In the genomic region with DNA sequence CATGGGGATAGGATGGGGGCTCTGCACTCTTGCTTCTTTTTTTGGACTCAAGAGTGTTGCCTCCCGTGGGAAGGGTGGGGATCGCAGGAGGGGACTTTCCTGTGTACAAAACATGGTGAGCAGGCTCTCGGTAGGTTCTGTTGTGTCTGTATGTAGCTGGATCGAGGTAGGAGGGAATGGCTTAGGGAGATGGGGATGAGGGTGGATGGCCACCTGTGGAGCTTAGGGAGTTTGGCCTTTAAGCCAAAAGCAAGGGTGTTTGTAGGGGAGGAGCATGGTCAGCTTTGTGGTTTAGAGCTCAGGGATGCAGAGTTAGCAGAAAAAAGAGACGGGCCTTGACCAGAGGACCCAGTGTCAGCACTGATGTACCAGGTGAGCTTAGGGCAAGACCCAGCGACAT, we compare ENCODE assay signal across 21 cellular contexts. TPM values are rescaled to one million over a fixed set of nuclear protein-coding genes. Genes with fewer than 3 reads are reported as not detected.
DNase-seq lines count a peak whose midpoint lies in the region; ATAC-seq and TF ChIP-seq lines count a peak whose summit lies in the region.
"Had no signal": no experiment of that assay in that cellular context is flagged by ENCODE, and none has a peak within 500 bp of the region (broad histone marks: within the 10 kb centered on the region; RNA-seq: fewer than 3 reads in every experiment).

No MANE protein-coding gene starts in this region.

- H3K9me3 Mint-ChIP-seq in activated naive CD4-positive, alpha-beta T cell treated with anti-CD3 and anti-CD28 coated beads, Interleukin-2, amount 50 U/mL, for 24 hours, result no peaks in the 10 kb centered on the region
- H3K9me3 Mint-ChIP-seq in activated naive CD4-positive, alpha-beta T cell treated with anti-CD3 and anti-CD28 coated beads, Interleukin-2, amount 50 U/mL, for 72 hours, result no peaks in the 10 kb centered on the region
- H3K9me3 Mint-ChIP-seq in CD8-positive, alpha-beta memory T cell, result no peaks in the 10 kb centered on the region
- H3K9me3 Mint-ChIP-seq: CD4-positive, alpha-beta memory T cell had no signal

- no peak for DNase-seq in activated naive CD4-positive, alpha-beta T cell (lab: John Stamatoyannopoulos, UW)
- DNase-seq in activated naive CD4-positive, alpha-beta T cell treated with anti-CD3 and anti-CD28 coated beads, Interleukin-2, amount 50 U/mL, for 72 hours (ENCODE audit: low spot score in 2 of 2), result no peak
- DNase-seq in mesenchymal stem cell (no peak), transverse colon (no peak), mesenteric fat pad (ENCODE audit: low spot score) (no peak)
- no peak for DNase-seq in CD8-positive, alpha-beta memory T cell
- DNase-seq: ACHN; amniotic stem cell; CD4-positive, alpha-beta memory T cell; colonic mucosa; EL; hippocampal formation; MM.1S; NCI-H1930; NCI-H510A; T1000; thyroid gland had no signal

- no peak overlapping the region for H2BK120ac ChIP-seq in mesenchymal stem cell (ENCODE audit: low read depth, low read length)

- peaks cover 34% of the 10 kb centered on the region for H3K4me1 Mint-ChIP-seq in activated naive CD4-positive, alpha-beta T cell treated with anti-CD3 and anti-CD28 coated beads, Interleukin-2, amount 50 U/mL, for 24 hours
- peaks cover 22 to 29% (median 26%) of the 10 kb centered on the region in 3 donors for H3K4me1 Mint-ChIP-seq in CD8-positive, alpha-beta memory T cell

- no peak overlapping the region for H2BK12ac ChIP-seq in mesenchymal stem cell (ENCODE audit: low read length in 2 of 2)

- H3K27me3 ChIP-seq in mesenchymal stem cell (ENCODE audit: control insufficient read depth in 1 of 2, insufficient read depth in 1 of 2, low read length in 2 of 2) (no peaks in the 10 kb centered on the region), subcutaneous abdominal adipose tissue (ENCODE audit: control insufficient read depth in 5 of 5, insufficient read depth in 4 of 5, low read length in 5 of 5) (no peaks in the 10 kb centered on the region), transverse colon (no peaks in the 10 kb centered on the region)
- no peaks in the 10 kb centered on the region for H3K27me3 ChIP-seq in CD8-positive, alpha-beta memory T cell (ENCODE audit: insufficient read depth, low read length, poor library complexity, severe bottlenecking)
- H3K27me3 ChIP-seq: colonic mucosa, thyroid gland had no signal

- peaks cover 2% of the 10 kb centered on the region for H3K36me3 Mint-ChIP-seq in activated naive CD4-positive, alpha-beta T cell treated with anti-CD3 and anti-CD28 coated beads, Interleukin-2, amount 50 U/mL, for 24 hours
- no peaks in the 10 kb centered on the region for H3K36me3 Mint-ChIP-seq in activated naive CD4-positive, alpha-beta T cell treated with anti-CD3 and anti-CD28 coated beads, Interleukin-2, amount 50 U/mL, for 72 hours
- peaks cover 0 to 36% (median 0%) of the 10 kb centered on the region in 3 donors for H3K36me3 Mint-ChIP-seq in CD8-positive, alpha-beta memory T cell

- no peak overlapping the region for H2BK5ac ChIP-seq in mesenchymal stem cell (ENCODE audit: low read depth, low read length, poor library complexity, severe bottlenecking)

- no peak overlapping the region for H4K8ac ChIP-seq in mesenchymal stem cell (ENCODE audit: low read length)

- H2AK5ac ChIP-seq in mesenchymal stem cell (ENCODE audit: low read length, severe bottlenecking), result no peak overlapping the region

- H2BK15ac ChIP-seq in mesenchymal stem cell (ENCODE audit: low read depth, poor library complexity, severe bottlenecking), result no peak overlapping the region

- H3K4me3 ChIP-seq in mesenchymal stem cell (ENCODE audit: insufficient read depth in 1 of 2, low read depth in 1 of 2, low read length in 2 of 2), result no peak overlapping the region
- H3K4me3 ChIP-seq in subcutaneous abdominal adipose tissue (ENCODE audit: low read depth in 1 of 5, low read length in 5 of 5), result no peak overlapping the region
- no peak overlapping the region for H3K4me3 ChIP-seq in transverse colon
- no peak overlapping the region for H3K4me3 ChIP-seq in CD8-positive, alpha-beta memory T cell (ENCODE audit: low read length)
- H3K4me3 ChIP-seq: colonic mucosa, thyroid gland had no signal

- peak overlapping the region; percentile 85 for H3K9ac ChIP-seq in mesenchymal stem cell (ENCODE audit: low read length)
- H3K9ac ChIP-seq in subcutaneous abdominal adipose tissue (ENCODE audit: low read length in 5 of 5), result no peak overlapping the region

- CTCF ChIA-PET in CD8-positive, alpha-beta memory T cell (lab: Charles Lee), result interaction anchor here (0.7 to 3.0 kb wide), 8 partner anchors 12 to 368 kb away, joined by 3 to 16 read pairs (median 3); no protein-coding TSS in a partner anchor

- 96% methylated on average over 6 of the region's 6 CpGs for WGBS in mesenchymal stem cell
- 89% methylated on average over 6 of the region's 6 CpGs; no CpG with 5 or more reads in 1 of the 2 donors for WGBS in transverse colon (ENCODE audit: low coverage in 1 of 2), 2 donors

- peaks cover 40% of the 10 kb centered on the region for H3K4me1 ChIP-seq in mesenchymal stem cell (ENCODE audit: control insufficient read depth, insufficient read depth, low read depth, low read length)
- H3K4me1 ChIP-seq in subcutaneous abdominal adipose tissue (ENCODE audit: control insufficient read depth in 5 of 5, insufficient read depth in 5 of 5, low read length in 5 of 5), result peaks cover 25 to 68% (median 59%) of the 10 kb centered on the region in 5 donors
- H3K4me1 ChIP-seq in transverse colon, result peaks cover 8 to 48% (median 26%) of the 10 kb centered on the region in 4 donors
- peaks cover 18% of the 10 kb centered on the region for H3K4me1 ChIP-seq in CD8-positive, alpha-beta memory T cell (ENCODE audit: insufficient read depth, low read length)

- H3K4ac ChIP-seq in mesenchymal stem cell (ENCODE audit: low read depth in 1 of 2, low read length in 2 of 2), result no peak overlapping the region

- intact Hi-C loops in transverse colon (cut with DNase I; ENCODE audit: low total_unique reads), result no loop called here

- H3K27ac Mint-ChIP-seq in activated naive CD4-positive, alpha-beta T cell treated with anti-CD3 and anti-CD28 coated beads, Interleukin-2, amount 50 U/mL, for 24 hours, result peak overlapping the region; percentile 15
- H3K27ac Mint-ChIP-seq in activated naive CD4-positive, alpha-beta T cell treated with anti-CD3 and anti-CD28 coated beads, Interleukin-2, amount 50 U/mL, for 72 hours, result peak overlapping the region; percentile 19 to 42
- H3K27ac Mint-ChIP-seq in CD8-positive, alpha-beta memory T cell, result peak overlapping the region in 3 of 8 donors; percentile 53 to 78 (median 60)

- no peak overlapping the region for H3K18ac ChIP-seq in mesenchymal stem cell (ENCODE audit: low read depth in 1 of 2, low read length in 2 of 2)

- no peak for TF ChIP-seq POLR2A in transverse colon (IDR thresholded peaks at IDR 0.05)

- no peak overlapping the region for H2AFZ ChIP-seq in mesenchymal stem cell (ENCODE audit: low read depth, low read length)

- no peaks in the 10 kb centered on the region for H3K27me3 Mint-ChIP-seq in activated naive CD4-positive, alpha-beta T cell treated with anti-CD3 and anti-CD28 coated beads, Interleukin-2, amount 50 U/mL, for 24 hours
- H3K27me3 Mint-ChIP-seq in CD8-positive, alpha-beta memory T cell, result no peaks in the 10 kb centered on the region
- H3K27me3 Mint-ChIP-seq: CD4-positive, alpha-beta memory T cell had no signal

- no peaks in the 10 kb centered on the region for H3K9me3 ChIP-seq in mesenchymal stem cell (ENCODE audit: control insufficient read depth, low read length)
- H3K9me3 ChIP-seq in subcutaneous abdominal adipose tissue (ENCODE audit: control insufficient read depth in 5 of 5, low read length in 5 of 5), result no peaks in the 10 kb centered on the region
- no peaks in the 10 kb centered on the region for H3K9me3 ChIP-seq in transverse colon
- H3K9me3 ChIP-seq in CD8-positive, alpha-beta memory T cell (ENCODE audit: low read length), result no peaks in the 10 kb centered on the region
- H3K9me3 ChIP-seq: colonic mucosa, thyroid gland had no signal

- H3K23ac ChIP-seq in mesenchymal stem cell (ENCODE audit: low read length in 2 of 2), result no peak overlapping the region

- H3K36me3 ChIP-seq in mesenchymal stem cell (ENCODE audit: control insufficient read depth in 1 of 2, insufficient read depth in 2 of 2, low read depth in 1 of 2, low read length in 2 of 2) (peaks cover 16 to 62% of the 10 kb centered on the region in 2 experiments), subcutaneous abdominal adipose tissue (ENCODE audit: control insufficient read depth in 5 of 5, insufficient read depth in 5 of 5, low read length in 5 of 5) (peaks cover 0 to 24% (median 12%) of the 10 kb centered on the region in 5 donors), transverse colon (peaks cover 0 to 5% (median 0%) of the 10 kb centered on the region in 4 donors)
- no peaks in the 10 kb centered on the region for H3K36me3 ChIP-seq in CD8-positive, alpha-beta memory T cell (ENCODE audit: insufficient read depth, low read length)
- H3K36me3 ChIP-seq: colonic mucosa had no signal

- no peak overlapping the region for H3K4me3 Mint-ChIP-seq in activated naive CD4-positive, alpha-beta T cell treated with anti-CD3 and anti-CD28 coated beads, Interleukin-2, amount 50 U/mL, for 24 hours
- H3K4me3 Mint-ChIP-seq in CD8-positive, alpha-beta memory T cell, result no peak overlapping the region
- H3K4me3 Mint-ChIP-seq: CD4-positive, alpha-beta memory T cell had no signal

- H3K14ac ChIP-seq in mesenchymal stem cell (ENCODE audit: low read length in 2 of 2), result no peak overlapping the region

- POLR2A ChIA-PET in CD8-positive, alpha-beta memory T cell (lab: Charles Lee), result no interaction called here

- no peak overlapping the region for H4K91ac ChIP-seq in mesenchymal stem cell (ENCODE audit: low read length)

- peaks cover 1% of the 10 kb centered on the region for H3K79me1 ChIP-seq in mesenchymal stem cell (replicated peaks; ENCODE audit: low read length, poor library complexity, severe bottlenecking)

- no peak overlapping the region for H3K27ac ChIP-seq in mesenchymal stem cell (ENCODE audit: low read length, poor library complexity, severe bottlenecking)
- peak overlapping the region; percentile 69 for H3K27ac ChIP-seq in subcutaneous abdominal adipose tissue (ENCODE audit: low read depth, low read length)
- H3K27ac ChIP-seq in transverse colon, result no peak overlapping the region
- H3K27ac ChIP-seq in CD8-positive, alpha-beta memory T cell (ENCODE audit: low read depth, low read length), result no peak overlapping the region
- H3K27ac ChIP-seq: colonic mucosa had no signal

- no peak overlapping the region for H3K4me2 ChIP-seq in mesenchymal stem cell (ENCODE audit: low read length, poor library complexity, severe bottlenecking)

- in situ Hi-C loops in transverse colon (cut with MboI; ENCODE audit: low pct_ligation_motif_present in 1 of 4, low pct_unique_long_range_greater_than_20kb in 1 of 4, low sequenced_read_pairs in 3 of 4), result no loop called here

- no peak for TF ChIP-seq CTCF in transverse colon (IDR thresholded peaks at IDR 0.05)

- ATAC-seq in activated naive CD4-positive, alpha-beta T cell treated with anti-CD3 and anti-CD28 coated beads, Interleukin-2, amount 50 U/mL, for 72 hours, result no peak

- TF ChIP-seq EP300 in transverse colon (IDR thresholded peaks at IDR 0.05; ENCODE audit: low read depth), result no peak

RNA-seq across cellular contexts. Expression of gene EDC4, which starts 11.0 kb away (rescaled TPM):
- total RNA-seq in activated naive CD4-positive, alpha-beta T cell treated with anti-CD3 and anti-CD28 coated beads, Interleukin-2, amount 50 U/mL, for 72 hours, result 100 to 1,000 TPM; 108 to 117 TPM
- polyA plus RNA-seq in mesenchymal stem cell (2013, experiment 1 of 2), result 30.6 TPM
- polyA plus RNA-seq in mesenchymal stem cell (2013, experiment 2 of 2), result 27.9 TPM
- 100 to 1,000 TPM in 2 of 4 donors, 10 to 100 TPM in 2; 76.4 to 162 (median 105) TPM for total RNA-seq in transverse colon
- total RNA-seq in CD8-positive, alpha-beta memory T cell, result 100 to 1,000 TPM; 105 to 108 TPM
- 30.1 TPM for polyA plus RNA-seq in CD8-positive, alpha-beta memory T cell
- total RNA-seq in mesenteric fat pad, result 41.3 TPM

RNA-seq across cellular contexts. Expression of gene CENPT, which starts 14.4 kb away (rescaled TPM):
- total RNA-seq in activated naive CD4-positive, alpha-beta T cell treated with anti-CD3 and anti-CD28 coated beads, Interleukin-2, amount 50 U/mL, for 72 hours, result 10 to 100 TPM; 49.5 to 86.4 TPM
- 25.8 TPM for polyA plus RNA-seq in mesenchymal stem cell (2013, experiment 1 of 2)
- 23.6 TPM for polyA plus RNA-seq in mesenchymal stem cell (2013, experiment 2 of 2)
- total RNA-seq in transverse colon (100 to 1,000 TPM in 2 of 4 donors, 10 to 100 TPM in 2; 58.2 to 248 (median 100) TPM), mesenteric fat pad (35.5 TPM)
- total RNA-seq in CD8-positive, alpha-beta memory T cell, result 10 to 100 TPM; 56.5 to 58.6 TPM
- polyA plus RNA-seq in CD8-positive, alpha-beta memory T cell, result 14.3 TPM

RNA-seq across cellular contexts. Expression of gene NUTF2, which starts 15.1 kb away (rescaled TPM):
- 100 to 1,000 TPM; 111 to 160 TPM for total RNA-seq in activated naive CD4-positive, alpha-beta T cell treated with anti-CD3 and anti-CD28 coated beads, Interleukin-2, amount 50 U/mL, for 72 hours
- polyA plus RNA-seq in mesenchymal stem cell (2013, experiment 1 of 2), result 230 TPM
- 226 TPM for polyA plus RNA-seq in mesenchymal stem cell (2013, experiment 2 of 2)
- 100 to 1,000 TPM in 1 of 4 donors, 10 to 100 TPM in 3; 75.2 to 131 (median 89.0) TPM for total RNA-seq in transverse colon
- 100 to 1,000 TPM; 181 TPM for total RNA-seq in CD8-positive, alpha-beta memory T cell
- 129 TPM for polyA plus RNA-seq in CD8-positive, alpha-beta memory T cell
- total RNA-seq in mesenteric fat pad, result 87.6 TPM

RNA-seq across cellular contexts. Expression of gene THAP11, which starts 19.8 kb away (rescaled TPM):
- total RNA-seq in activated naive CD4-positive, alpha-beta T cell treated with anti-CD3 and anti-CD28 coated beads, Interleukin-2, amount 50 U/mL, for 72 hours, result 10 to 100 TPM; 26.9 to 43.2 TPM
- polyA plus RNA-seq in mesenchymal stem cell (2013, experiment 1 of 2), result 18.6 TPM
- 17.6 TPM for polyA plus RNA-seq in mesenchymal stem cell (2013, experiment 2 of 2)
- 10 to 100 TPM; 24.7 to 44.1 (median 32.7) TPM for total RNA-seq in transverse colon
- 10 to 100 TPM; 52.6 to 55.1 TPM for total RNA-seq in CD8-positive, alpha-beta memory T cell
- 153 TPM for polyA plus RNA-seq in CD8-positive, alpha-beta memory T cell
- total RNA-seq in mesenteric fat pad, result 21.6 TPM

RNA-seq across cellular contexts. Expression of gene NRN1L, which starts 22.8 kb away (rescaled TPM):
- total RNA-seq in activated naive CD4-positive, alpha-beta T cell treated with anti-CD3 and anti-CD28 coated beads, Interleukin-2, amount 50 U/mL, for 72 hours, result under 1 TPM in 1 of 2 donors, not detected in 1; 0.78 TPM
- 0.30 TPM for polyA plus RNA-seq in mesenchymal stem cell (2013, experiment 1 of 2)
- polyA plus RNA-seq in mesenchymal stem cell (2013, experiment 2 of 2), result 0.37 TPM
- 1 to 10 TPM in 1 of 4 donors, not detected in 3; 2.5 TPM for total RNA-seq in transverse colon
- total RNA-seq in CD8-positive, alpha-beta memory T cell, result under 1 TPM in 1 of 2 experiments, not detected in 1; 0.97 TPM
- polyA plus RNA-seq in CD8-positive, alpha-beta memory T cell, result 0.83 TPM
- total RNA-seq in mesenteric fat pad, result not detected
- total RNA-seq: pulmonary artery endothelial cell, SK-MEL-5 had no signal
